Comparison of ENCODE assay signal across 8 cellular contexts in the genomic region with DNA sequence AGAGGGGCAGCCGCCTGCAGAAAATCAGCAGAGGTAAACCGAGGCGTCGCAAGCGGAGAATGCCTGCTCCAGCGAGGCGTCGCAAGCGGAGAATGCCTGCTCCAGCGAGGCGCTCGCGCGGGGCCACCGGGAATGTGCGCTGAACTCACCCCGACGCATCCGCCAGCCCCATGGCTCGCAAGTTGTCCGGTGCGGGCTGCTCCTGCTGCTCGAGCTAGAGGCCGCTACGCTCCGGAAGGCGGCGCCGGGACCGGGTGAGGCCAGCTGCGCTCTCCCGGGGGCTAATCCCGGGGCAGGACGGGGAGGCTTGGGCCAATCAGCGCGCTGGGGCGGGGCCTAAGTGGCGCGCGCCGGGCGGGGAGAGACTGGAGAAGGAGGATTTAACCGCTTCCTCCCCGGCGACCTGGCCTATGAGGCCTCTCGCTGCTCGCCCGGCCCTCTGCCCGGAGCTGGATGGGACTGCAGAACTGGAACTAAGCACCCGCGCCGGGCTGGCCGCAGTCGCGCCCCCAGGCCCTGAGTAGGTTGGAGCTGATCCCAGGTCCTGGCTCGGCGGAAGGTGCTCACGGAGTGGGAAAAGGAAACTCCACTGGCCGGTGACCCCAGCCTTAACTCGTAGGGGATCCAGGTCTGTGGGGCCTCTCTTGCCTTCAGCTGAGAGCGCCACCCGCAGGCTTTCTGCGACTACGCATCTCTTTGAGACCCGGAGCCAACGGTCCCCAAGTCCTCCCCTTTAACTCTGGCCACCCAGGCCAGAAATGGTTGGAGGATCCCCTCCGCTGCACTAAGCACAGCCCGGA. TPM values are rescaled to one million over a fixed set of nuclear protein-coding genes. Genes with fewer than 3 reads are reported as not detected.
DNase-seq lines count a peak whose midpoint lies in the region; ATAC-seq, FAIRE-seq and TF ChIP-seq lines count a peak whose summit lies in the region.

TSS of gene SLC26A6 (minus strand) at position 240 of the 800 bp plus-strand sequence. CDS start at position 172, 68 bp downstream.

- 0 to 1% (median 1%) methylated on average over 53 to 68 of the region's 68 CpGs for WGBS in small intestine, 3 donors

- POLR2A ChIA-PET in AG04450 (lab: Yijun Ruan, JAX) = interaction anchor here (0.5 to 2.2 kb wide), 16 partner anchors 12 to 1288 kb away, joined by 3 to 19 read pairs (median 4); partner anchors contain the start of genes CELSR3, IP6K2, PFKFB4 and UQCRC1

- DNase-seq in AG04450 (ENCODE audit: low read depth, low spot score) (peak; percentile 90), NCI-H2196 treated with DMSO at 0.1 percent for 48 hours (lab: John Stamatoyannopoulos, UW; ENCODE audit: unreplicated experiment) (peak; percentile 60), bronchial epithelial cell (ENCODE audit: low read depth) (peak; percentile 86), small intestine (peak; percentile 98)

- CTCF ChIA-PET in AG04450 (lab: Charles Lee) = interaction anchor here (0.5 to 2.7 kb wide), 15 partner anchors 9 to 199 kb away, joined by 3 to 18 read pairs (median 5); partner anchors contain the start of genes CELSR3 and NCKIPSD

- FAIRE-seq in bronchial epithelial cell (lab: Jason Lieb, UNC) (no peak), small intestine (lab: Jason Lieb, UNC) (no peak)

- H3K27me3 ChIP-seq in AG04450 (ENCODE audit: control insufficient read depth, insufficient read depth, low read length) (peaks cover 6% of the 10 kb centered on the region), bronchial epithelial cell (ENCODE audit: control insufficient read depth, insufficient read depth, low read length) (no peaks in the 10 kb centered on the region), iPS-20b (ENCODE audit: insufficient read depth, low read length) (no peaks in the 10 kb centered on the region), small intestine (ENCODE audit: control insufficient read depth in 2 of 2, insufficient read depth in 2 of 2, low read length in 2 of 2) (no peaks in the 10 kb centered on the region)

- peak; percentile 72 for TF ChIP-seq CTCF in AG04450 (IDR thresholded peaks at IDR 0.05; ENCODE audit: low read depth, low read length)
- TF ChIP-seq CTCF in VCaP (conservative IDR thresholded peaks at IDR 0.05) = peak; percentile 69
- peak; percentile 72 for TF ChIP-seq CTCF in bronchial epithelial cell (IDR thresholded peaks at IDR 0.05; ENCODE audit: insufficient read depth, low read length, severe bottlenecking)

- H3K4me1 ChIP-seq in iPS-20b (ENCODE audit: insufficient read depth, low read length) (peaks cover 15% of the 10 kb centered on the region; the same call in 1 of the 2 replicates), small intestine (ENCODE audit: control insufficient read depth in 2 of 2, insufficient read depth in 1 of 2, low read depth in 1 of 2, low read length in 1 of 2) (peaks cover 0 to 3% of the 10 kb centered on the region in 2 donors)

- peak within 1 kb of the TSS; percentile 80 for H3K9ac ChIP-seq in iPS-20b (ENCODE audit: low read depth, low read length)

- H3K9me3 ChIP-seq in AG04450 (ENCODE audit: control insufficient read depth, insufficient read depth, low read length) (peaks cover 3% of the 10 kb centered on the region; the same call in 1 of the 2 replicates), iPS-20b (ENCODE audit: insufficient read depth, low read depth, low read length) (no peaks in the 10 kb centered on the region), small intestine (ENCODE audit: control insufficient read depth, low read depth) (no peaks in the 10 kb centered on the region)

- ATAC-seq in GM18873 (IDR thresholded peaks at IDR 0.05; ENCODE audit: low FRiP score, unreplicated experiment) (peak; percentile 75), HG03139 (IDR thresholded peaks at IDR 0.05; ENCODE audit: unreplicated experiment) (peak; percentile 87)

- peaks cover 22% of the 10 kb centered on the region for H3K36me3 ChIP-seq in bronchial epithelial cell (ENCODE audit: control insufficient read depth, insufficient read depth, low read length)
- peaks cover 45% of the 10 kb centered on the region for H3K36me3 ChIP-seq in iPS-20b (ENCODE audit: insufficient read depth, low read depth, low read length)
- H3K36me3 ChIP-seq in small intestine (ENCODE audit: control insufficient read depth in 2 of 2, insufficient read depth in 2 of 2, low read length in 2 of 2) = no peaks in the 10 kb centered on the region

- H3K4me3 ChIP-seq in AG04450 (ENCODE audit: low read depth, low read length) (peak within 1 kb of the TSS; percentile 86), bronchial epithelial cell (ENCODE audit: low read depth, low read length) (peak within 1 kb of the TSS; percentile 86), iPS-20b (ENCODE audit: low read length) (peak within 1 kb of the TSS; percentile 81), small intestine (ENCODE audit: low read depth in 1 of 2, low read length in 2 of 2) (peak within 1 kb of the TSS; percentile 73 to 80)

- H3K27ac ChIP-seq in AG04450 (ENCODE audit: low read depth, low read length) (peak within 1 kb of the TSS; percentile 65), VCaP (peak within 1 kb of the TSS; percentile 88), iPS-20b (ENCODE audit: low read length) (peak within 1 kb of the TSS; percentile 62), small intestine (ENCODE audit: low read depth in 1 of 2, low read length in 1 of 2) (peak within 1 kb of the TSS in 1 of 2 donors; percentile 84)

RNA-seq across cellular contexts. Expression of gene SLC26A6, which starts in this region (rescaled TPM):
- polyA plus RNA-seq in AG04450 (2011; rRNA removed) (22.2 and 23.1 TPM in 2 replicates), small intestine (10 to 100 TPM; 14.3 to 38.9 (median 22.0) TPM)
- 34.3 and 43.5 TPM in 2 replicates for polyA minus RNA-seq in AG04450 (2011; rRNA and poly(A)+ RNA removed)
- total RNA-seq in bronchial epithelial cell = 33.8 and 45.8 TPM in 2 replicates
